ENCODE assay signal across 13 cellular contexts in genomic region chr4:1259966-1260365, GRCh38.
"Had no signal": no experiment of that assay in that cellular context is flagged by ENCODE, and none has a peak within 500 bp of the region (broad histone marks: within the 10 kb centered on the region; RNA-seq: fewer than 3 reads in every experiment).

No MANE protein-coding gene starts in this region.

- H3K27me3 ChIP-seq: brain microvascular endothelial cell, gastroesophageal sphincter, hepatocyte, sigmoid colon, tibial artery, uterus had no signal

- H3K4me1 ChIP-seq: gastroesophageal sphincter, left ventricle myocardium inferior, sigmoid colon, tibial artery, uterus had no signal

- H3K4me1 Mint-ChIP-seq: neural crest cell had no signal

- H3K36me3 ChIP-seq: brain microvascular endothelial cell, gastroesophageal sphincter, sigmoid colon, tibial artery, uterus had no signal

- H3K27ac ChIP-seq: brain microvascular endothelial cell, gastroesophageal sphincter, hepatocyte, left ventricle myocardium inferior, sigmoid colon, tibial artery, uterus had no signal

- H3K9me3 ChIP-seq: gastroesophageal sphincter, sigmoid colon, uterus had no signal

- H3K4me3 ChIP-seq: gastroesophageal sphincter, hepatocyte, left ventricle myocardium inferior, sigmoid colon, tibial artery, uterus had no signal

- DNase-seq: brain microvascular endothelial cell; effector memory CD4-positive, alpha-beta T cell; kidney; left ventricle myocardium inferior; mesendoderm; sigmoid colon; stimulated activated CD4-positive, alpha-beta T cell treated with anti-CD3 and anti-CD28 coated beads, Interleukin-12 subunit alpha, Interleukin-12 subunit beta, amount 100 ng/mL, for 4 hours; tibial artery; uterus had no signal

- H2AFZ ChIP-seq: hepatocyte had no signal

- H3K79me2 ChIP-seq: hepatocyte had no signal

- ATAC-seq: gastroesophageal sphincter had no signal

- H3K4me3 Mint-ChIP-seq: neural crest cell had no signal

- FAIRE-seq: kidney, TTC549 had no signal

- H3K4me2 ChIP-seq: hepatocyte had no signal
